Comparison of ENCODE assay signal across 8 cellular contexts in the genomic region with DNA sequence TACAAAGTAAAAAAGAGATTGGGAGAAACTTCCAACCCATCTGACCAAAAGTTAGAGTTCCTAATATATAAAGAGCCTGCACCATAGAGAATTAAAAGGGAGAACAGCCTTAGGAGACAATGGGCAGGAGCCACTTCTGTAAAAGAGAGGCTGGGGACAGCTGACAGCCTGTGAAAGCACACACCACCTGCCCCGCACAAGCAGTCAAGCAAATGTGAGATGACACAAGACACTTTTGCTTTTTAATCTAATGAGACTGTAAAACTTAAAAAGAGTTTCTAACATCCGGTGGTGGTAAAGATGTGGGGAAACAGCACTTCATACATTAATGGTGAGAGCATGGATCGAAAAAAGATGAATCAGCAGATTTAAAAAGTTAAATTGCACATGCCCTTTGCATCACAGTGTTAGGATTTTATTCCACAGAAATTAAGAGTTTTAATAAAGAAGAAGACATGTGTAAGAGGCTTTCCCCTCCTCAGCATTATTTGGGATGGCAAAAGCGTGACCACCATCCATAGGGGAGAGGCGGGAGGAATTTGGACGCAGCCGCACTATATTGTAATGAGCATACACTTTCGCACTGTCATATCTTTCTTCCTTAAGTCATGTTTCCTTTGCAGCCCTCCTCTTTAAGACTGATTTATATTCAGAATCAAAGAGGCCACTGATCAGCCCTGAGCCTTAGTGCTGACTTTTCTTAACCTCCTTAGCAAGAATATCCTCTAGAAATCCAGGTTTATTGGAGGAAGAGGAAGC.
DNase-seq lines count a peak whose midpoint lies in the region; ATAC-seq, FAIRE-seq and TF ChIP-seq lines count a peak whose summit lies in the region.
"Not testable (repeated sequence)": the region's sequence is repeated elsewhere in the genome, so short reads cannot be mapped to it uniquely, and the experiment has no call there.

No MANE protein-coding gene starts in this region.

- not testable (repeated sequence) for H3K79me2 ChIP-seq in endothelial cell of umbilical vein (ENCODE audit: control insufficient read depth, insufficient read depth, low read length)

- H3K36me3 ChIP-seq in endothelial cell of umbilical vein (ENCODE audit: control insufficient read depth in 2 of 2, extremely low read depth in 1 of 2, insufficient read depth in 2 of 2, low read length in 2 of 2), result not testable (repeated sequence)

- not testable (repeated sequence) for H3K4me1 Mint-ChIP-seq in T-helper 17 cell

- not testable (repeated sequence) for H3K27me3 Mint-ChIP-seq in T-helper 17 cell

- not testable (repeated sequence) for H3K27ac Mint-ChIP-seq in T-helper 17 cell

- not testable (repeated sequence) for H3K4me2 ChIP-seq in endothelial cell of umbilical vein (ENCODE audit: insufficient read depth, low read length)

- H3K4me3 ChIP-seq in GM12865 (ENCODE audit: low read depth, low read length); endothelial cell of umbilical vein (replicated peaks in 1 of 3; ENCODE audit: insufficient read depth in 1 of 3, low read depth in 1 of 3, low read length in 3 of 3): not testable (repeated sequence)

- DNase-seq in GM12865 (ENCODE audit: low read depth), result peak; percentile 42
- not testable (repeated sequence) for DNase-seq in T-helper 17 cell; endothelial cell of umbilical vein (ENCODE audit: low read depth, low spot score)

- peak; percentile 69 for FAIRE-seq in endothelial cell of umbilical vein (lab: Jason Lieb, UNC)

- H3K4me1 ChIP-seq in endothelial cell of umbilical vein (ENCODE audit: control insufficient read depth, extremely low read depth, insufficient read depth, low read length), result not testable (repeated sequence)

- CTCF ChIA-PET in endothelial cell of umbilical vein (lab: Charles Lee), result not testable (repeated sequence)

- H2AFZ ChIP-seq in endothelial cell of umbilical vein (ENCODE audit: low read depth, low read length), result not testable (repeated sequence)

- intact Hi-C loops in endothelial cell of umbilical vein (cut with micrococcal nuclease), result not testable (repeated sequence)

- ATAC-seq in GM18909 (IDR thresholded peaks at IDR 0.05; ENCODE audit: poor library complexity, unreplicated experiment) (peak; percentile 74), GM21360 (IDR thresholded peaks at IDR 0.05; ENCODE audit: unreplicated experiment) (peak; percentile 61), HG02588 (IDR thresholded peaks at IDR 0.05; ENCODE audit: unreplicated experiment) (peak; percentile 64), HG03025 (IDR thresholded peaks at IDR 0.05; ENCODE audit: low FRiP score, unreplicated experiment) (peak; percentile 38), HG03378 (IDR thresholded peaks at IDR 0.05; ENCODE audit: unreplicated experiment) (peak; percentile 58), T-helper 17 cell (peak; percentile 55)

- H3K36me3 Mint-ChIP-seq in T-helper 17 cell (ENCODE audit: low read depth), result not testable (repeated sequence)

- dilution Hi-C loops in endothelial cell of umbilical vein (cut with MboI; ENCODE audit: extremely low pct_ligation_motif_present, low sequenced_read_pairs), result not testable (repeated sequence)

- H3K4me3 Mint-ChIP-seq in T-helper 17 cell, result not testable (repeated sequence)

- H3K9ac ChIP-seq in endothelial cell of umbilical vein (replicated peaks; ENCODE audit: extremely low read depth, insufficient read depth, low read length), result not testable (repeated sequence)

- H3K9me1 ChIP-seq in endothelial cell of umbilical vein (replicated peaks; ENCODE audit: control insufficient read depth, extremely low read depth, insufficient read depth, low read length), result not testable (repeated sequence)

- H4K20me1 ChIP-seq in endothelial cell of umbilical vein (replicated peaks; ENCODE audit: control insufficient read depth, extremely low read depth, insufficient read depth, low read length), result not testable (repeated sequence)

- H3K27ac ChIP-seq in endothelial cell of umbilical vein (ENCODE audit: insufficient read depth, low read depth, low read length), result not testable (repeated sequence)

- POLR2A ChIA-PET in endothelial cell of umbilical vein (lab: Charles Lee), result not testable (repeated sequence)

- H3K9me3 ChIP-seq in T-helper 17 cell (ENCODE audit: control insufficient read depth, low read length, poor library complexity, severe bottlenecking); endothelial cell of umbilical vein (replicated peaks; ENCODE audit: control insufficient read depth, insufficient read depth, low read length): not testable (repeated sequence)

- TF ChIP-seq CTCF in GM12865 (IDR thresholded peaks at IDR 0.05; ENCODE audit: insufficient read depth, low read depth, low read length, missing control alignments); endothelial cell of umbilical vein (IDR thresholded peaks at IDR 0.05; ENCODE audit: extremely low read depth in 1 of 2, insufficient read depth in 1 of 2, low read depth in 1 of 2, low read length in 2 of 2): not testable (repeated sequence)

- not testable (repeated sequence) for BruUV-seq in endothelial cell of umbilical vein (replicated peaks; lab: Mats Ljungman, UMichigan)

- H3K27me3 ChIP-seq in endothelial cell of umbilical vein (ENCODE audit: control insufficient read depth in 2 of 2, insufficient read depth in 2 of 2, low read length in 2 of 2), result not testable (repeated sequence)

- TF ChIP-seq POLR2A in endothelial cell of umbilical vein (IDR thresholded peaks at IDR 0.05; ENCODE audit: low read depth, low read length), result not testable (repeated sequence)
